Comparison of ENCODE assay signal across 25 cellular contexts in the genomic region with DNA sequence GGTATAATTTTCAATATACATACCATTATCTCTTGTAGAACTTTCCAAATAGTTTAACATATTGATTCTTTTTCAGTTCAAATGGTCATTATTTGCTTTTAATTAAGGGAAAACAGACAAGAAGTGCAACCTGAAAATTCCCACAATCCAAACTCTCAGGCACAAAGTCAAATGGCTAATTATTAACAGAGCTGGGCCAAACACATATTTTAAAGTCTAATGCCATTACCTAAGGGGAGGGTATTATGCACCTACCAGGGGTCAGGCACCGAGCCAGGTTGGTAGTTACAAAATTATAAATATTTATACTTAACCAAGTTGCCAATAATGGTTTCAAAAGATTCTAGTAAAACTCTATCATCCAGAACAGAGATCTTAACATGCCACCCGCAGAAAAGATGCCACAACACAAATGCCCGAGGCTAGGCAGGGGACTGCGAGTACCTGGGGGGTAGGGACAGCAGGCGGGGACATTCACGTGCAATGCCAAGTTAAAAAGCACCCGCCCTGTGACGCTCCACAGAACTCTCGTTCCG. TPM values are rescaled to one million over a fixed set of nuclear protein-coding genes. Genes with fewer than 3 reads are reported as not detected.
DNase-seq lines count a peak whose midpoint lies in the region; ATAC-seq and TF ChIP-seq lines count a peak whose summit lies in the region.
"Had no signal": no experiment of that assay in that cellular context is flagged by ENCODE, and none has a peak within 500 bp of the region (broad histone marks: within the 10 kb centered on the region; RNA-seq: fewer than 3 reads in every experiment).

No MANE protein-coding gene starts in this region.

- H3K9me3 Mint-ChIP-seq in nephron: no peaks in the 10 kb centered on the region
- no peaks in the 10 kb centered on the region for H3K9me3 Mint-ChIP-seq in type B pancreatic cell
- H3K9me3 Mint-ChIP-seq: activated T-cell treated with anti-CD3 and anti-CD28 coated beads, Interleukin-2, amount 50 U/mL, for 4 hours; GM23338; naive B cell had no signal

- peak; percentile 11 for DNase-seq in SW480 (ENCODE audit: low spot score)
- DNase-seq in left colon: peak in 1 of 2 donors; percentile 40
- no peak for DNase-seq in type B pancreatic cell (ENCODE audit: extremely low spot score, unreplicated experiment)
- no peak for DNase-seq in effector CD8-positive, alpha-beta T cell (lab: John Stamatoyannopoulos, UW)
- DNase-seq in RKO (ENCODE audit: low spot score): no peak
- no peak for DNase-seq in stimulated activated naive CD4-positive, alpha-beta T cell (lab: John Stamatoyannopoulos, UW)
- DNase-seq: activated CD4-positive, CD25-positive, alpha-beta regulatory T cell; activated T-cell treated with anti-CD3 and anti-CD28 coated beads, Interleukin-2, amount 50 U/mL, for 4 hours; CD4-positive, CD25-positive, alpha-beta regulatory T cell; central memory CD4-positive, alpha-beta T cell; DND-41; GF-D8; hippocampal formation; KBM-7; left ventricle myocardium inferior; naive B cell; NCI-H1105 treated with DMSO at 0.1 percent for 48 hours; NCI-H2029; NCI-H524 treated with DMSO at 0.1 percent for 48 hours; OCI-M1; psoas muscle; stimulated activated naive B cell treated with anti-CD40 and anti-IgM and Interleukin-4, amounts not matched to agents 10 μg/mL and 1 μg/mL and 100 μg/mL, for 72 hours had no signal

- H3K27ac Mint-ChIP-seq in nephron (peak overlapping the region; percentile 75 to 87 (median 83)), type B pancreatic cell (no peak overlapping the region)
- H3K27ac Mint-ChIP-seq: GM23338 had no signal

- intact Hi-C loops in left colon (cut with DNase I, micrococcal nuclease): no loop called here

- H3K4me1 Mint-ChIP-seq in nephron: peaks cover 9% of the 10 kb centered on the region
- peaks cover 8% of the 10 kb centered on the region for H3K4me1 Mint-ChIP-seq in type B pancreatic cell (ENCODE audit: unreplicated experiment)

- H3K36me3 Mint-ChIP-seq in nephron (ENCODE audit: low read depth) (peaks cover 84% of the 10 kb centered on the region), type B pancreatic cell (peaks cover 54% of the 10 kb centered on the region)

- no peaks in the 10 kb centered on the region for H3K27me3 Mint-ChIP-seq in nephron (ENCODE audit: low read depth)
- no peaks in the 10 kb centered on the region for H3K27me3 Mint-ChIP-seq in type B pancreatic cell
- H3K27me3 Mint-ChIP-seq: CD4-positive, CD25-positive, alpha-beta regulatory T cell; naive B cell; stimulated activated naive B cell treated with anti-CD40 and anti-IgM and Interleukin-4, amounts not matched to agents 10 μg/mL and 1 μg/mL and 100 μg/mL, for 72 hours had no signal

- no peak for TF ChIP-seq CTCF in nephron (IDR thresholded peaks at IDR 0.05; ENCODE audit: unreplicated experiment in 3 of 3)
- no peak for TF ChIP-seq CTCF in type B pancreatic cell (conservative IDR thresholded peaks at IDR 0.05)

- ATAC-seq in left colon: peak; percentile 73
- ATAC-seq in HG03025 (IDR thresholded peaks at IDR 0.05; ENCODE audit: low FRiP score, unreplicated experiment): no peak
- ATAC-seq: activated T-cell treated with anti-CD3 and anti-CD28 coated beads, Interleukin-2, amount 50 U/mL, for 4 hours; GM23338; psoas muscle had no signal

- H3K4me3 Mint-ChIP-seq in nephron (peak overlapping the region in 1 of 3 experiments; percentile 26), type B pancreatic cell (peak overlapping the region; percentile 18)
- H3K4me3 Mint-ChIP-seq: activated T-cell treated with anti-CD3 and anti-CD28 coated beads, Interleukin-2, amount 50 U/mL, for 4 hours; CD4-positive, CD25-positive, alpha-beta regulatory T cell; GM23338; naive B cell had no signal

RNA-seq across cellular contexts. Expression of a gene that starts 15.0 kb away (rescaled TPM):
- total RNA-seq in left colon (10 to 100 TPM; 85.2 to 88.5 TPM), type B pancreatic cell (ENCODE audit: low replicate concordance) (59.9 and 94.6 TPM in 2 replicates)
